ENCODE assay signal across 1 cellular context in the genomic region with DNA sequence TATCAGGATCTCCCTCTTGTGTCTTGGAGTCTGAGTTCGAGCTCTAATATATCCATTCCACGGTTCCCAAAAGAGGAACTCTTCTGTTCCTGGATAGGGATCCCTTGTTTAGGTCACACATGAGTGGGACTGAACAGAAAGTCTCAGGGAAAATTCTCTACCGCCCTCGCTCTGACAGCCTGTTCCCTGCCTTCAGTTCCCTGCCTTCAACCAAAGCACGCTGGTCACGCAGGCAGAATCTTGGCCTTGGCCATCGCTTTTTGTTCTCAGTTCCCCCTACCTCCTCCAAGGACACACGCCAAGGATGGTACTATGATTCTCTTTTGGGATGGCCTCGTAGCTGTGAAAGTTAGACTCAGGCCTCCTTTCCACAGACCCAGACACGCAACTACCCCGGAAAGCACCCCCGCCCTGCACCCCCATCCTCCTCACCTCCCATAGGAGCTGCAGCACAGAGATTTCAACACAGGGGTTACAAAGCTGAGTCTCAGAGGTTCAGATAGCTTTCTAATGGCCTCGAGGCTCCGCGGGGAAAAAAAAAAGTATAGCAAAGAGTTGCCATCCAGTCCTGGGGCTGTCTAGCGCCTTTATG.
A peak's percentile ranks its signal among the peaks of the same experiment; 100 is the strongest.
TF ChIP-seq lines count a peak whose summit lies in the region.

No MANE protein-coding gene starts in this region.

TF ChIP-seq in H1, 55 proteins besides CTCF, POLR2A, EP300 and RAD21:
- TF ChIP-seq SAP30 (IDR thresholded peaks at IDR 0.05; ENCODE audit: insufficient read depth, insufficient replicate concordance, low read length), result no peak
- peak; percentile 29 for TF ChIP-seq RNF2 (IDR thresholded peaks at IDR 0.05; ENCODE audit: borderline replicate concordance, low read depth, low read length, missing control alignments, poor library complexity, severe bottlenecking)
- TF ChIP-seq KDM1A (IDR thresholded peaks at IDR 0.05; ENCODE audit: borderline replicate concordance, low read length), result no peak
- no peak for TF ChIP-seq HDAC6 (IDR thresholded peaks at IDR 0.05; ENCODE audit: low read depth, low read length)
- no peak for TF ChIP-seq CBX8 (IDR thresholded peaks at IDR 0.05; ENCODE audit: borderline replicate concordance, low read depth, low read length)
- TF ChIP-seq SUZ12 (IDR thresholded peaks at IDR 0.05; ENCODE audit: low read length), result peak; percentile 42; the same call in 1 of the 2 replicates
- no peak for TF ChIP-seq CTBP2 (IDR thresholded peaks at IDR 0.05; ENCODE audit: borderline replicate concordance, insufficient read depth, insufficient read length, low read length)
- TF ChIP-seq EZH2 (IDR thresholded peaks at IDR 0.05; ENCODE audit: low read depth, low read length, severe bottlenecking), result peak; percentile 40
- no peak for TF ChIP-seq ASH2L (IDR thresholded peaks at IDR 0.05; ENCODE audit: low read length)
TF ChIP-seq in H1: peak in this region for 3.
